ENCODE assay signal across 9 cellular contexts in the genomic region with DNA sequence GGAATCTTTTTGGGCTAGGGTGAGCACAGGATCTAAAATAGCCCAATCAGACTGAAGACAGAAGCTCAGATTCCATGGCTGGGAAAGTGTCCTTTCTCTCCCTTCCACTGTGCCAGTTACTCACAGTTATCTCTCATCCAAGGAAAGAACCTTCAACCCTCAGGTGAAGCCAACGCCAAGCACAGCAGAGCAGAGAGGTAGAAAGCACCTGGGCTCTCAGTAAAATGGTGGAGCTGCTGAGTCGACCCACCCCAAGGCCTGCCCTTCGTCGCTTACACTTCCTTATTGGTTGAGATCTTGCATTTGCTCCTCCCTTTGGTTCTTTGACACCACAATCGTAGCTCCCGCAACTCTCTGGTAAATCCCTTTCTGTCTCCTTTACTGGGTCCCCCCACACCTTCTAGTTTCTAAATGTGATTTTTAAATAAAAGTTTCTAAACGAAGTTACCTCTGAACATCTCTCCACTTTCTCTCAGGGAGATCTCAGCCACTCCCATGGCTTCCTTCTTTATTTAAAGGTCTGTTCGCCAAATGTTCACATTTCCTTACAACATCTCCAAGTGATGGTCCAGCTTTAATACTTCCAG. TPM values are rescaled to one million over a fixed set of nuclear protein-coding genes. Genes with fewer than 3 reads are reported as not detected.
DNase-seq lines count a peak whose midpoint lies in the region; ATAC-seq, FAIRE-seq and TF ChIP-seq lines count a peak whose summit lies in the region.
"Had no signal": no experiment of that assay in that cellular context is flagged by ENCODE, and none has a peak within 500 bp of the region (broad histone marks: within the 10 kb centered on the region; RNA-seq: fewer than 3 reads in every experiment).

No MANE protein-coding gene starts in this region.

- intact Hi-C loops in K562 (cut with micrococcal nuclease), result loop anchor here (1.0 to 2.0 kb wide), 3 partner anchors 24 to 48 kb away; partner anchors contain the start of gene SLC30A1

- ATAC-seq in HG03521 (IDR thresholded peaks at IDR 0.05; ENCODE audit: unreplicated experiment) (peak; percentile 81), K562 (peak; percentile 90), upper lobe of left lung (ENCODE audit: low FRiP score in 2 of 2) (peak in 1 of 2 donors; percentile 72)

- H3K36me3 ChIP-seq in GM06990 (ENCODE audit: control insufficient read depth, insufficient read depth, low read length), result no peaks in the 10 kb centered on the region
- peaks cover 16% of the 10 kb centered on the region for H3K36me3 ChIP-seq in K562 (ENCODE audit: control insufficient read depth, insufficient read depth, low read length)
- no peaks in the 10 kb centered on the region for H3K36me3 ChIP-seq in upper lobe of left lung

- H3K9me1 ChIP-seq in K562 (ENCODE audit: control insufficient read depth, insufficient read depth, low read length), result no peaks in the 10 kb centered on the region

- POLR2A ChIA-PET in K562 (lab: Yijun Ruan, JAX), result interaction anchor here (0.7 to 4.9 kb wide), 24 partner anchors 7 to 279 kb away, joined by 3 to 31 read pairs (median 4); partner anchors contain the start of gene SLC30A1

- TF ChIP-seq EP300 in K562 (IDR thresholded peaks at IDR 0.05; ENCODE audit: low read length) (no peak), upper lobe of left lung (IDR thresholded peaks at IDR 0.05) (no peak)

- CTCF ChIA-PET in K562 (lab: Yijun Ruan, JAX; ENCODE audit: low intra/inter-chr PET ratio), result no interaction called here

- peak overlapping the region; percentile 98 for H3K4me2 ChIP-seq in K562 (ENCODE audit: insufficient read depth, low read length)

- H3K27me3 ChIP-seq in GM06990 (replicated peaks; ENCODE audit: control insufficient read depth, insufficient read depth, low read length) (no peaks in the 10 kb centered on the region), K562 (ENCODE audit: control insufficient read depth in 2 of 2, insufficient read depth in 2 of 2, low read length in 2 of 2) (no peaks in the 10 kb centered on the region), upper lobe of left lung (no peaks in the 10 kb centered on the region)

- H3K4me3 ChIP-seq in GM06990 (replicated peaks; ENCODE audit: low read depth, low read length), result peak overlapping the region; percentile 73
- peak overlapping the region; percentile 49 for H3K4me3 ChIP-seq in K562
- H3K4me3 ChIP-seq in upper lobe of left lung, result peak overlapping the region in 3 of 4 donors; percentile 1 to 27 (median 4)

- BruUV-seq in K562 (replicated peaks; lab: Mats Ljungman, UMichigan), result no TSS peak

- TF ChIP-seq CTCF in GM06990 (IDR thresholded peaks at IDR 0.05; ENCODE audit: insufficient read depth, low read length, poor library complexity, severe bottlenecking) (no peak), GM20000 (IDR thresholded peaks at IDR 0.05; ENCODE audit: extremely low read depth, missing control alignments) (no peak), K562 (IDR thresholded peaks at IDR 0.05 in 2 of 3, conservative IDR thresholded peaks at IDR 0.05 in 1 of 3; ENCODE audit: insufficient read depth in 2 of 3, low read depth in 1 of 3, low read length in 3 of 3) (no peak; a peak in 1 of 6 replicates), upper lobe of left lung (IDR thresholded peaks at IDR 0.05) (no peak)

- H3K9me3 ChIP-seq in K562 (replicated peaks; ENCODE audit: control insufficient read depth, insufficient read depth, low read depth, low read length) (no peaks in the 10 kb centered on the region), upper lobe of left lung (no peaks in the 10 kb centered on the region)

- WGBS in K562 (ENCODE audit: insufficient coverage, low coverage, missing lambda C conversion rate), result 1% methylated on average over 8 of the region's 8 CpGs
- 72 to 75% methylated on average over 8 of the region's 8 CpGs for WGBS in upper lobe of left lung, 2 donors

- H3K27ac ChIP-seq in K562 (ENCODE audit: extremely low read depth, low read depth, low read length), result peak overlapping the region; percentile 83
- peak overlapping the region; percentile 59 to 80 (median 75) for H3K27ac ChIP-seq in upper lobe of left lung
- H3K27ac ChIP-seq: parathyroid adenoma had no signal

- H4K20me1 ChIP-seq in K562 (replicated peaks; ENCODE audit: control insufficient read depth, insufficient read depth, low read length), result no peaks in the 10 kb centered on the region

- TF ChIP-seq POLR2A in K562 (conservative IDR thresholded peaks at IDR 0.05) (peak; percentile 85), upper lobe of left lung (IDR thresholded peaks at IDR 0.05) (no peak)

- TF ChIP-seq RAD21 in K562 (CRISPR knock-in tag; conservative IDR thresholded peaks at IDR 0.05 in 1 of 2, IDR thresholded peaks at IDR 0.05 in 1 of 2), result no peak

- H3K9ac ChIP-seq in K562 (ENCODE audit: insufficient read depth in 1 of 2, low read depth in 2 of 2, low read length in 2 of 2), result peak overlapping the region; percentile 83 to 91
- H3K9ac ChIP-seq: parathyroid adenoma had no signal

- peaks cover 31% of the 10 kb centered on the region for H3K79me2 ChIP-seq in K562 (ENCODE audit: control insufficient read depth, insufficient read depth, low read length)
- H3K79me2 ChIP-seq: parathyroid adenoma had no signal

- DNase-seq in GM06990 (ENCODE audit: extremely low read depth, insufficient read length), result peak; percentile 43
- DNase-seq in GM20000 (ENCODE audit: low spot score), result peak; percentile 47
- peak; percentile 56 to 90 (median 73) for DNase-seq in K562 (ENCODE audit: extremely low read depth in 1 of 4, low spot score in 3 of 4)
- DNase-seq in upper lobe of left lung, result peak in 1 of 2 donors; percentile 52
- DNase-seq in NCI-H146 (lab: John Stamatoyannopoulos, UW), result no peak
- no peak for DNase-seq in DMS114 treated with DMSO at 0.1 percent for 48 hours (lab: John Stamatoyannopoulos, UW; ENCODE audit: unreplicated experiment)
- DNase-seq in putamen (ENCODE audit: low spot score), result no peak

- H2AFZ ChIP-seq in K562 (ENCODE audit: low read depth, low read length), result peak overlapping the region; percentile 94
- H2AFZ ChIP-seq: parathyroid adenoma had no signal

- FAIRE-seq in K562 (lab: Jason Lieb, UNC), result peak; percentile 92

- in situ Hi-C loops in K562 (cut with MboI), result no loop called here

- H3K4me1 ChIP-seq in K562 (replicated peaks in 1 of 2; ENCODE audit: control insufficient read depth in 2 of 2, insufficient read depth in 2 of 2, low read length in 2 of 2), result peaks cover 29 to 45% of the 10 kb centered on the region in 2 experiments; a peak in 4 of 5 replicates
- peaks cover 0 to 10% (median 8%) of the 10 kb centered on the region in 4 donors for H3K4me1 ChIP-seq in upper lobe of left lung

TF ChIP-seq in K562, 482 proteins besides CTCF, POLR2A, EP300 and RAD21 (continues in another document):
- TF ChIP-seq CC2D1A (IDR thresholded peaks at IDR 0.05) (0 out of 2 replicates have a peak, but pooled peaks have one; percentile 9), NR2C2 (CRISPR knock-in tag; IDR thresholded peaks at IDR 0.05) (no peak), NR2C2 (tag; IDR thresholded peaks at IDR 0.05) (peak; percentile 84), SP1 (CRISPR knock-in tag; IDR thresholded peaks at IDR 0.05) (0 out of 2 replicates have a peak, but pooled peaks have one; percentile 13), PML (IDR thresholded peaks at IDR 0.05; ENCODE audit: low read length) (peak; percentile 65; the same call in 1 of the 2 replicates), ZBTB43 (CRISPR knock-in tag; IDR thresholded peaks at IDR 0.05) (0 out of 2 replicates have a peak, but pooled peaks have one; percentile 50), YY1 (IDR thresholded peaks at IDR 0.05; ENCODE audit: borderline replicate concordance in 1 of 3, control insufficient read depth in 1 of 3, extremely low read depth in 1 of 3, insufficient read depth in 3 of 3, insufficient read length in 1 of 3, insufficient replicate concordance in 2 of 3, low read depth in 1 of 3, low read length in 2 of 3) (peak in 2 of 3 experiments; percentile 82 to 93), TAL1 (IDR thresholded peaks at IDR 0.05) (no peak; the same call in 1 of the 2 replicates), GTF2F1 (IDR thresholded peaks at IDR 0.05; ENCODE audit: low read depth, low read length) (peak; percentile 65; the same call in 1 of the 2 replicates), RBM17 (IDR thresholded peaks at IDR 0.05; ENCODE audit: borderline replicate concordance, low read depth, low read length) (no peak), POU5F1 (IDR thresholded peaks at IDR 0.05; ENCODE audit: borderline replicate concordance, low read depth, low read length, partially characterized antibody) (no peak), ZNF3 (CRISPR knock-in tag; IDR thresholded peaks at IDR 0.05) (no peak), BHLHE40 (IDR thresholded peaks at IDR 0.05; ENCODE audit: low read length) (no peak)

RNA-seq across cellular contexts. Expression of gene SLC30A1, which starts 27.5 kb away (rescaled TPM):
- 11.4 and 24.0 TPM in 2 replicates for total RNA-seq in K562 (2011; cell fraction: chromatin; rRNA removed; ENCODE audit: low replicate concordance)
- 14.2 and 15.8 TPM in 2 replicates for total RNA-seq in K562 (2011; cell fraction: nucleolus; rRNA removed)
- total RNA-seq in K562 (2011; cell fraction: nucleoplasm; rRNA removed), result 19.2 and 26.8 TPM in 2 replicates
- total RNA-seq in K562 (2014; rRNA removed) (5.0 and 5.4 TPM in 2 replicates), K562 (2014; rRNA removed; fragmentation: Illumina TruSeq; extraction: Trizol) (11.9 and 12.0 TPM in 2 replicates), K562 (2015; rRNA removed; fragmentation: Illumina TruSeq; extraction: Trizol) (13.8 and 14.4 TPM in 2 replicates), K562 (2021) (13.1 and 14.6 TPM in 2 replicates), upper lobe of left lung (10 to 100 TPM in 4 of 6 donors, 1 to 10 TPM in 2; 3.1 to 19.2 (median 13.2) TPM)
- polyA plus RNA-seq in K562 (2011; rRNA removed) (6.6 and 6.7 TPM in 2 replicates), K562 (2014; fragmentation: Illumina TruSeq; extraction: Trizol) (6.4 and 7.9 TPM in 2 replicates), K562 (2014; fragmentation: Nextera tagmentation; extraction: Ambion mirVana) (1 to 10 TPM; 4.1 to 4.2 TPM), K562 (2014; rRNA removed) (4.8 and 5.1 TPM in 2 replicates)
- polyA plus RNA-seq in K562 (2011; cell fraction: cytosol; rRNA removed), result 3.2 and 3.5 TPM in 2 replicates
- polyA plus RNA-seq in K562 (2011; cell fraction: nucleus; rRNA removed), result 4.1 and 5.4 TPM in 2 replicates
- 4.5 and 8.6 TPM in 2 replicates for polyA plus RNA-seq in K562 (2012)
- polyA minus RNA-seq in K562 (2011; rRNA and poly(A)+ RNA removed), result 15.2 and 23.0 TPM in 2 replicates
- 8.5 and 10.6 TPM in 2 replicates for polyA minus RNA-seq in K562 (2011; cell fraction: cytosol; rRNA and poly(A)+ RNA removed)
- polyA minus RNA-seq in K562 (2011; cell fraction: nucleus; rRNA and poly(A)+ RNA removed), result 9.6 and 22.0 TPM in 2 replicates

Comparison
In these comparisons a context has a peak if more than half of its experiments do, and no peak if none do; other contexts are left out.
1. DNase-seq: peak in GM06990 (single experiment), GM20000 (single experiment) and K562 (4 of 4); none in NCI-H146 (single experiment), DMS114 treated with DMSO at 0.1 percent for 48 hours (single experiment) and putamen (single experiment).
2. H3K4me3 ChIP-seq: peak in every context shown above with its lines; median percentile 73 in GM06990; 49 in K562; 4 in upper lobe of left lung.